14 cellular contexts compared by ENCODE assay signal in the genomic region with DNA sequence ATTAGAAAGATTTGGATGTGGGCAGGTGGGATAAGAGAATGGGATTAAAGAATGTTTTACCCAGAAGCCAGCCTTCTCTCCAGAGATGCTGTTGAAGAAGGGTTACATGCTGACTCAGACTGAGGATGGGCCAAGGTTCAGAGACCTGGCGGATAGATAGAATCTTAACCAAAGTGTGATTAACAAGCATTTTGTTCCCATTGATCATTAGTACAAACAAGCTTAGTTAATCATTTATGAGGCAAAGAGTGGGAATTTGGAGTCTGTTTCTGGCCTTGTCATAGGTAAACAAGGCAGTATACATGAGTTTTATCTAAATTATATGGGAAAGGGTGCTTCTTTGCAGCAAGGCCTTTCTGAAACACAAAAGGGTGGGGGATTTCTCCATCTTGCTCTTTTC.
"Had no signal": no experiment of that assay in that cellular context is flagged by ENCODE, and none has a peak within 500 bp of the region (broad histone marks: within the 10 kb centered on the region; RNA-seq: fewer than 3 reads in every experiment).

No MANE protein-coding gene starts in this region.

- H3K27me3 Mint-ChIP-seq: activated CD4-positive, alpha-beta memory T cell treated with anti-CD3 and anti-CD28 coated beads, Interleukin-2, amount 10 ng/mL, durations not matched to agents 7 days and 5 days; activated T-cell treated with anti-CD3 and anti-CD28 coated beads, Interleukin-2, amount 50 U/mL, for 24 hours had no signal

- H3K4me1 ChIP-seq: colonic mucosa, foreskin keratinocyte had no signal

- H3K4me3 Mint-ChIP-seq: activated CD4-positive, alpha-beta memory T cell treated with anti-CD3 and anti-CD28 coated beads, Interleukin-2, amount 10 ng/mL, durations not matched to agents 7 days and 5 days; activated T-cell treated with anti-CD3 and anti-CD28 coated beads, Interleukin-2, amount 50 U/mL, for 24 hours; immature natural killer cell; mesothelial cell of epicardium; neural crest cell; stimulated activated effector memory CD8-positive, alpha-beta T cell treated with anti-CD3 and anti-CD28 coated beads, Interleukin-12 subunit alpha, Interleukin-12 subunit beta, amount 100 ng/mL, for 72 hours had no signal

- H3K9me3 Mint-ChIP-seq: activated CD4-positive, alpha-beta memory T cell treated with anti-CD3 and anti-CD28 coated beads, Interleukin-2, amount 10 ng/mL, durations not matched to agents 7 days and 5 days; activated T-cell treated with anti-CD3 and anti-CD28 coated beads, Interleukin-2, amount 50 U/mL, for 24 hours; immature natural killer cell; mesothelial cell of epicardium; stimulated activated effector memory CD8-positive, alpha-beta T cell treated with anti-CD3 and anti-CD28 coated beads, Interleukin-12 subunit alpha, Interleukin-12 subunit beta, amount 100 ng/mL, for 72 hours had no signal

- H3K4me1 Mint-ChIP-seq: activated CD4-positive, alpha-beta memory T cell treated with anti-CD3 and anti-CD28 coated beads, Interleukin-2, amount 10 ng/mL, durations not matched to agents 7 days and 5 days; immature natural killer cell; mesothelial cell of epicardium; neural crest cell; stimulated activated effector memory CD8-positive, alpha-beta T cell treated with anti-CD3 and anti-CD28 coated beads, Interleukin-12 subunit alpha, Interleukin-12 subunit beta, amount 100 ng/mL, for 72 hours had no signal

- H3K27ac Mint-ChIP-seq: activated CD4-positive, alpha-beta memory T cell treated with anti-CD3 and anti-CD28 coated beads, Interleukin-2, amount 10 ng/mL, durations not matched to agents 7 days and 5 days; activated T-cell treated with anti-CD3 and anti-CD28 coated beads, Interleukin-2, amount 50 U/mL, for 24 hours; immature natural killer cell; mesothelial cell of epicardium; stimulated activated effector memory CD8-positive, alpha-beta T cell treated with anti-CD3 and anti-CD28 coated beads, Interleukin-12 subunit alpha, Interleukin-12 subunit beta, amount 100 ng/mL, for 72 hours had no signal

- H3K4me3 ChIP-seq: colonic mucosa, lung had no signal

- H3K9me3 ChIP-seq: colonic mucosa had no signal

- H3K27me3 ChIP-seq: colonic mucosa, foreskin keratinocyte had no signal

- H3K27ac ChIP-seq: colonic mucosa, foreskin keratinocyte, WERI-Rb-1 had no signal

- H3K36me3 ChIP-seq: colonic mucosa, WERI-Rb-1 had no signal

- H3K36me3 Mint-ChIP-seq: immature natural killer cell; stimulated activated effector memory CD8-positive, alpha-beta T cell treated with anti-CD3 and anti-CD28 coated beads, Interleukin-12 subunit alpha, Interleukin-12 subunit beta, amount 100 ng/mL, for 72 hours had no signal

- DNase-seq: activated CD4-positive, alpha-beta memory T cell treated with anti-CD3 and anti-CD28 coated beads, Interleukin-2, amount 10 ng/mL, durations not matched to agents 7 days and 5 days; activated CD4-positive, alpha-beta T cell treated with anti-CD3 and anti-CD28 coated beads for 4 hours; activated naive CD4-positive, alpha-beta T cell treated with anti-CD3 and anti-CD28 coated beads, Interleukin-2, amount 50 U/mL, for 16 hours; activated T-cell treated with anti-CD3 and anti-CD28 coated beads, Interleukin-2, amount 50 U/mL, for 24 hours; caudate nucleus; colonic mucosa; foreskin keratinocyte; immature natural killer cell; left cardiac atrium; WERI-Rb-1 had no signal
